1 cellular context compared by ENCODE assay signal in the genomic region with DNA sequence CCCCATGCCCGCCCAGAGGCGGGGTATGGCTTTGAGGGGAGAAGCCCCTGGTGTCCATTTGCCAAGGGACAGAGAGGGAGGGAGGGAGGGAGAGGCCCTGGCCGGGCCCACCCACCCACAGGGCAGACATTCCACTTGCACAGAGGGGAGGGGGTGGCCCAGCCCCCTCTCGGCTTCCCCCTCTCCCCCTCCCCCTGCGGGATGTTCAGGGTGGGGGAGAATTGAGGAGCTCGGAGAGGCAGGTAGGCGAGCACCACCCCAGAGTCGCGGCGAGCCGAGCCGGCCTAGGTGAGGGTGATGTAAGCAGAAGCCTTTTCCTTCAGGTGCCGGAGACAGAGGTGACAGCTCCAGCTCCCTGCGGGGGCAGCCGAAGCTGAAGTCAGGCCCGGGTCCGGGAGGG.
TF ChIP-seq lines count a peak whose summit lies in the region.

No MANE protein-coding gene starts in this region.

TF ChIP-seq in H1, 55 proteins besides CTCF, POLR2A, EP300 and RAD21:
- TF ChIP-seq SIN3A (conservative IDR thresholded peaks at IDR 0.05 in 1 of 2, IDR thresholded peaks at IDR 0.05 in 1 of 2; ENCODE audit: low read depth in 1 of 2, low read length in 2 of 2) (0 out of 4 replicates have a peak, but pooled peaks of 1 of the 2 experiments have one; percentile 36), MAFK (IDR thresholded peaks at IDR 0.05; ENCODE audit: low read depth, low read length) (no peak), JUN (IDR thresholded peaks at IDR 0.05; ENCODE audit: low read depth, low read length) (no peak), SIRT6 (IDR thresholded peaks at IDR 0.05; ENCODE audit: low read length) (no peak), EZH2 (IDR thresholded peaks at IDR 0.05; ENCODE audit: low read depth, low read length, severe bottlenecking) (no peak), RNF2 (IDR thresholded peaks at IDR 0.05; ENCODE audit: borderline replicate concordance, low read depth, low read length, missing control alignments, poor library complexity, severe bottlenecking) (no peak), BCL11A (IDR thresholded peaks at IDR 0.05; ENCODE audit: low read depth in 2 of 2, low read length in 2 of 2) (no peak)
